In the genomic region with DNA sequence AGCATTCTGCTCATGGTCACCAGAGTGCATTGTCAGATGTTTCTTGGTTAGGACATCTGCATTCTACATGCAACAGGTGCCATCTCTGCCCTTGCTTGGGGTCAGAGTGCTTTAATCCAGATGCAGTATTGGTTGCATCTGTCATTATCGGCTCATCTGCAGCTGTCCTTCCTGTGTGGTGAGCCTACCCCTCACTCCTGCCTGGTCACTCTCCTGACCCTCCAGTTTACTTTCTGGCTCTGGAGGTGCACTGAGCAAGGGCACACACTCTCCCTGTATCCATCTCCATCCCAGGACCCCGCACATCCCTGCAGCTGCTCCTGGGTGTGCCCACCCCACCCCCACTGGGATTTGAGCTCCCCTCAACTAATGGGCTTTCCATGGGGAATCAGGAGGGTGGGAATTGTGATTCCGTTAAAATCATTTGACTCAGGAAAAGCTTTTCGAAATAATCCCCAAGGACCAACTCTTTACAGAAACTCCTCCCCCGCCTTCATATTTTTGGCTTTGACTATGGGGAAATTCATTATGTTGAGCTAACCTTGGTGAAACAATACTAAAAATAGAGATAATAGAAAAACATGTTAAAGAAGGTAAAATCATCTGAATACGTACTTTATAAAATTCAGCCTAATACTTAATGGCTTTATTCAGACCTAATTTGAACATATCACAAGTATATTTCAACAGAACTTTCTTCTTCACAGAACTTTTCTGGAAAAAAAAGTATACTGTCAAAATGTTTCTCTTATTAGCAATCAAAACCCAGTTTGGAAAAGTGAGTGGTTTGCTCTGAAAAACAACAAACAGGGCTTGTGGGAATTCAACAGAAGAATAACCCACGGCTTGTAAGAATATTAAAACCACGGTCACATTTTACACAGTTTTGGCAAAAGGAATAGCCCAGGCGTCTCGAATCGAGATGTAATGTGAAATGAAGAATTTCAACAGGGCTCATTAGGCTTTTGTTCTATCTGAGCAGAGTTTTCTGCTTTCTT, we compare ENCODE assay signal across 1 cellular context.
TF ChIP-seq lines count a peak whose summit lies in the region.

No MANE protein-coding gene starts in this region.

TF ChIP-seq in SK-N-SH, 30 proteins besides CTCF, POLR2A, EP300 and RAD21 (continued from another document):
- TF ChIP-seq ELF1 (IDR thresholded peaks at IDR 0.05) (no peak), CHD2 (IDR thresholded peaks at IDR 0.05; ENCODE audit: low read length, partially characterized antibody) (no peak), FOXM1 (IDR thresholded peaks at IDR 0.05; ENCODE audit: low read depth) (no peak), MXI1 (IDR thresholded peaks at IDR 0.05; ENCODE audit: low read depth, low read length) (no peak), JUND (IDR thresholded peaks at IDR 0.05) (no peak), GABPA (IDR thresholded peaks at IDR 0.05; ENCODE audit: low read depth) (no peak), TAF1 (IDR thresholded peaks at IDR 0.05; ENCODE audit: borderline replicate concordance, low read depth, low read length) (no peak), FOXJ3 (CRISPR knock-in tag; IDR thresholded peaks at IDR 0.05) (no peak), YY1 (IDR thresholded peaks at IDR 0.05; ENCODE audit: low read depth) (no peak), EZH2phosphoT487 (IDR thresholded peaks at IDR 0.05; ENCODE audit: borderline replicate concordance, low read depth) (no peak), RFX5 (IDR thresholded peaks at IDR 0.05; ENCODE audit: low read length) (no peak), GATA2 (CRISPR knock-in tag; IDR thresholded peaks at IDR 0.05) (no peak; the same call in 1 of the 2 replicates), NFIC (IDR thresholded peaks at IDR 0.05; ENCODE audit: borderline replicate concordance) (no peak), RCOR1 (IDR thresholded peaks at IDR 0.05; ENCODE audit: low read length) (no peak)
- TF ChIP-seq, protein P1, sequence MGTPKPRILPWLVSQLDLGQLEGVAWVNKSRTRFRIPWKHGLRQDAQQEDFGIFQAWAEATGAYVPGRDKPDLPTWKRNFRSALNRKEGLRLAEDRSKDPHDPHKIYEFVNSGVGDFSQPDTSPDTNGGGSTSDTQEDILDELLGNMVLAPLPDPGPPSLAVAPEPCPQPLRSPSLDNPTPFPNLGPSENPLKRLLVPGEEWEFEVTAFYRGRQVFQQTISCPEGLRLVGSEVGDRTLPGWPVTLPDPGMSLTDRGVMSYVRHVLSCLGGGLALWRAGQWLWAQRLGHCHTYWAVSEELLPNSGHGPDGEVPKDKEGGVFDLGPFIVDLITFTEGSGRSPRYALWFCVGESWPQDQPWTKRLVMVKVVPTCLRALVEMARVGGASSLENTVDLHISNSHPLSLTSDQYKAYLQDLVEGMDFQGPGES (IDR thresholded peaks at IDR 0.05; ENCODE audit: low read depth, low read length) = no peak
- TF ChIP-seq, protein P2, sequence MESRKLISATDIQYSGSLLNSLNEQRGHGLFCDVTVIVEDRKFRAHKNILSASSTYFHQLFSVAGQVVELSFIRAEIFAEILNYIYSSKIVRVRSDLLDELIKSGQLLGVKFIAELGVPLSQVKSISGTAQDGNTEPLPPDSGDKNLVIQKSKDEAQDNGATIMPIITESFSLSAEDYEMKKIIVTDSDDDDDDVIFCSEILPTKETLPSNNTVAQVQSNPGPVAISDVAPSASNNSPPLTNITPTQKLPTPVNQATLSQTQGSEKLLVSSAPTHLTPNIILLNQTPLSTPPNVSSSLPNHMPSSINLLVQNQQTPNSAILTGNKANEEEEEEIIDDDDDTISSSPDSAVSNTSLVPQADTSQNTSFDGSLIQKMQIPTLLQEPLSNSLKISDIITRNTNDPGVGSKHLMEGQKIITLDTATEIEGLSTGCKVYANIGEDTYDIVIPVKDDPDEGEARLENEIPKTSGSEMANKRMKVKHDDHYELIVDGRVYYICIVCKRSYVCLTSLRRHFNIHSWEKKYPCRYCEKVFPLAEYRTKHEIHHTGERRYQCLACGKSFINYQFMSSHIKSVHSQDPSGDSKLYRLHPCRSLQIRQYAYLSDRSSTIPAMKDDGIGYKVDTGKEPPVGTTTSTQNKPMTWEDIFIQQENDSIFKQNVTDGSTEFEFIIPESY (IDR thresholded peaks at IDR 0.05; ENCODE audit: borderline replicate concordance, low read depth) = no peak
- TF ChIP-seq, protein P3, sequence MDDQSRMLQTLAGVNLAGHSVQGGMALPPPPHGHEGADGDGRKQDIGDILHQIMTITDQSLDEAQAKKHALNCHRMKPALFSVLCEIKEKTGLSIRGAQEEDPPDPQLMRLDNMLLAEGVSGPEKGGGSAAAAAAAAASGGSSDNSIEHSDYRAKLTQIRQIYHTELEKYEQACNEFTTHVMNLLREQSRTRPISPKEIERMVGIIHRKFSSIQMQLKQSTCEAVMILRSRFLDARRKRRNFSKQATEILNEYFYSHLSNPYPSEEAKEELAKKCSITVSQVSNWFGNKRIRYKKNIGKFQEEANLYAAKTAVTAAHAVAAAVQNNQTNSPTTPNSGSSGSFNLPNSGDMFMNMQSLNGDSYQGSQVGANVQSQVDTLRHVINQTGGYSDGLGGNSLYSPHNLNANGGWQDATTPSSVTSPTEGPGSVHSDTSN (IDR thresholded peaks at IDR 0.05) = no peak
